In genomic region chr5:143629871-143630658, GRCh38 we compare ENCODE assay signal across 1 cellular context.
A peak's percentile ranks its signal among the peaks of the same experiment; 100 is the strongest.
TF ChIP-seq lines count a peak whose summit lies in the region.

No MANE protein-coding gene starts in this region.

TF ChIP-seq in HepG2, 621 proteins besides CTCF, POLR2A, EP300 and RAD21 (continued from another document and continues in another):
- TF ChIP-seq MLXIP (CRISPR knock-in tag; IDR thresholded peaks at IDR 0.05; ENCODE audit: borderline replicate concordance) (no peak), CSRNP2 (CRISPR knock-in tag; conservative IDR thresholded peaks at IDR 0.05; ENCODE audit: low read depth) (no peak), ZNF710 (CRISPR knock-in tag; IDR thresholded peaks at IDR 0.05; ENCODE audit: borderline replicate concordance) (no peak), ZNF263 (CRISPR knock-in tag; IDR thresholded peaks at IDR 0.05) (no peak), ZNF800 (CRISPR knock-in tag; IDR thresholded peaks at IDR 0.05) (no peak), AFF4 (CRISPR knock-in tag; IDR thresholded peaks at IDR 0.05) (no peak), ZFP91 (CRISPR knock-in tag; IDR thresholded peaks at IDR 0.05; ENCODE audit: borderline replicate concordance) (no peak), ZSCAN12 (CRISPR knock-in tag; IDR thresholded peaks at IDR 0.05) (no peak), DNMT1 (CRISPR knock-in tag; IDR thresholded peaks at IDR 0.05) (no peak), KLF11 (CRISPR knock-in tag; IDR thresholded peaks at IDR 0.05) (peak; percentile 43; the same call in 1 of the 2 replicates), RORA (CRISPR knock-in tag; IDR thresholded peaks at IDR 0.05) (no peak), POLR2AphosphoS2 (IDR thresholded peaks at IDR 0.05; ENCODE audit: low read depth, low read length) (no peak), MED1 (CRISPR knock-in tag; IDR thresholded peaks at IDR 0.05) (peak; percentile 90), HCFC1 (IDR thresholded peaks at IDR 0.05; ENCODE audit: low read depth, low read length) (no peak), ZNF292 (CRISPR knock-in tag; IDR thresholded peaks at IDR 0.05; ENCODE audit: borderline replicate concordance, low read depth) (no peak), AHR (CRISPR knock-in tag; IDR thresholded peaks at IDR 0.05) (no peak), ZNF788 (CRISPR knock-in tag; IDR thresholded peaks at IDR 0.05; ENCODE audit: borderline replicate concordance) (no peak), SPEN (CRISPR knock-in tag; IDR thresholded peaks at IDR 0.05; ENCODE audit: low read depth) (no peak), MZF1 (CRISPR knock-in tag; IDR thresholded peaks at IDR 0.05; ENCODE audit: borderline replicate concordance) (no peak), TFE3 (CRISPR knock-in tag; IDR thresholded peaks at IDR 0.05) (peak; percentile 61; the same call in 1 of the 2 replicates), HDAC6 (IDR thresholded peaks at IDR 0.05; ENCODE audit: low read depth, low read length) (no peak), ZNF607 (CRISPR knock-in tag; IDR thresholded peaks at IDR 0.05; ENCODE audit: borderline replicate concordance) (no peak; the same call in 1 of the 2 replicates), ZNF30 (CRISPR knock-in tag; IDR thresholded peaks at IDR 0.05) (no peak), RFXAP (CRISPR knock-in tag; IDR thresholded peaks at IDR 0.05; ENCODE audit: borderline replicate concordance) (no peak), PRMT3 (CRISPR knock-in tag; IDR thresholded peaks at IDR 0.05; ENCODE audit: borderline replicate concordance, low read depth) (no peak), SIN3A (IDR thresholded peaks at IDR 0.05; ENCODE audit: borderline replicate concordance, low read depth, low read length) (no peak), THAP9 (CRISPR knock-in tag; IDR thresholded peaks at IDR 0.05; ENCODE audit: borderline replicate concordance) (no peak), PHF8 (CRISPR knock-in tag; IDR thresholded peaks at IDR 0.05) (no peak), PCBP2 (optimal IDR thresholded peaks at IDR 0.05; ENCODE audit: low read depth, low read length, poor library complexity, severe bottlenecking) (no peak), MIER2 (CRISPR knock-in tag; IDR thresholded peaks at IDR 0.05) (no peak), ZNF564 (CRISPR knock-in tag; IDR thresholded peaks at IDR 0.05) (no peak), HNF1B (CRISPR knock-in tag; IDR thresholded peaks at IDR 0.05) (no peak), SRSF4 (IDR thresholded peaks at IDR 0.05; ENCODE audit: low read depth, low read length, poor library complexity, severe bottlenecking) (no peak), DRAP1 (CRISPR knock-in tag; IDR thresholded peaks at IDR 0.05) (no peak)
